11 cellular contexts compared by ENCODE assay signal in the genomic region with DNA sequence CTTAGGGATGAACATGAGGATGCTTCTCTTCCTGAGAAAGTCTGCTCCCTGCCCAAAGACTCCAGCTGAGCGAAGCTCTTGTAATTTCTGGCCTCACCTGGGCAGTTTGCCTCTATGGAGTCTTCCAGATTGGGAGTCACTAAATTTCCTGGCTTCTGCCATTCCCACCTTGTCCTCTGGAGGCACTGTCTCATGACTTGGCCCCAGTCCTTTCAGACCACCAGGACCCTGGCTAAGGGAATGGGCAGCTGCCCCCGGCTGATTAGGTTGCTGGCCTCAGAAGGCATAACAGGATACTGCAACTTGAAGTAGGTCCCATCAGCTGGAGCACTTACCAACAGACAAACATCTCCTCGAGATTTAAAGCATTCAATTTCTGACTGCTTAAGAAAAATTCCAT.
DNase-seq lines count a peak whose midpoint lies in the region; ATAC-seq and TF ChIP-seq lines count a peak whose summit lies in the region.
"Had no signal": no experiment of that assay in that cellular context is flagged by ENCODE, and none has a peak within 500 bp of the region (broad histone marks: within the 10 kb centered on the region; RNA-seq: fewer than 3 reads in every experiment).

No MANE protein-coding gene starts in this region.

- H3K27ac Mint-ChIP-seq in nephron: peak overlapping the region; percentile 34 to 67 (median 41)

- DNase-seq in ELR (ENCODE audit: low read depth) (peak; percentile 14), mammary epithelial cell (no peak), ascending aorta (ENCODE audit: low spot score in 2 of 2) (no peak), aorta (no peak), NCI-H2029 treated with DMSO at 0.1 percent for 48 hours (lab: John Stamatoyannopoulos, UW) (no peak)
- DNase-seq in effector CD4-positive, alpha-beta T cell: no peak
- DNase-seq: effector CD8-positive, alpha-beta T cell; left colon; NCI-H2029 had no signal

- in situ Hi-C loops in mammary epithelial cell (cut with MboI; ENCODE audit: low sequenced_read_pairs in 2 of 2): no loop called here

- H3K9me3 ChIP-seq in mammary epithelial cell (replicated peaks; ENCODE audit: insufficient read depth, low read length) (no peaks in the 10 kb centered on the region), ascending aorta (no peaks in the 10 kb centered on the region), aorta (ENCODE audit: control insufficient read depth, low read length) (no peaks in the 10 kb centered on the region)

- H3K4me2 ChIP-seq in KMS-11 (no peak overlapping the region), mammary epithelial cell (ENCODE audit: insufficient read depth, low read depth, low read length) (no peak overlapping the region)

- peaks cover 6% of the 10 kb centered on the region for H3K27me3 Mint-ChIP-seq in nephron (ENCODE audit: low read depth)

- TF ChIP-seq CTCF in KMS-11 (conservative IDR thresholded peaks at IDR 0.05; ENCODE audit: low read depth, low read length) (peak; percentile 47), mammary epithelial cell (conservative IDR thresholded peaks at IDR 0.05 in 1 of 2, IDR thresholded peaks at IDR 0.05 in 1 of 2; ENCODE audit: extremely low read depth in 1 of 2, insufficient read depth in 1 of 2, low read depth in 1 of 2, low read length in 2 of 2) (peak; percentile 39 to 43), nephron (IDR thresholded peaks at IDR 0.05; ENCODE audit: unreplicated experiment in 3 of 3) (peak; percentile 28 to 45 (median 40)), ascending aorta (IDR thresholded peaks at IDR 0.05) (no peak)

- BruUV-seq in mammary epithelial cell (replicated peaks; lab: Mats Ljungman, UMichigan): no TSS peak

- H4K20me1 ChIP-seq in KMS-11 (ENCODE audit: insufficient read depth) (no peaks in the 10 kb centered on the region), mammary epithelial cell (ENCODE audit: insufficient read depth, low read length) (no peaks in the 10 kb centered on the region)

- H3K27ac ChIP-seq in KMS-11 (no peak overlapping the region), mammary epithelial cell (ENCODE audit: insufficient read depth, low read depth, low read length) (no peak overlapping the region), ascending aorta (no peak overlapping the region), aorta (ENCODE audit: low read depth in 1 of 2, low read length in 2 of 2) (no peak overlapping the region)

- H3K4me1 Mint-ChIP-seq in nephron: peaks cover 60% of the 10 kb centered on the region

- H3K9ac ChIP-seq in KMS-11: no peak overlapping the region
- H3K9ac ChIP-seq in mammary epithelial cell (ENCODE audit: insufficient read depth, low read length): no peak overlapping the region

- H3K27me3 ChIP-seq in KMS-11 (ENCODE audit: insufficient read depth, low read depth): no peaks in the 10 kb centered on the region
- H3K27me3 ChIP-seq in mammary epithelial cell (ENCODE audit: insufficient read depth, low read length): no peaks in the 10 kb centered on the region
- H3K27me3 ChIP-seq in ascending aorta: no peaks in the 10 kb centered on the region
- no peaks in the 10 kb centered on the region for H3K27me3 ChIP-seq in aorta (ENCODE audit: control insufficient read depth in 1 of 2, insufficient read depth in 2 of 2, low read length in 1 of 2)

- no peaks in the 10 kb centered on the region for H3K36me3 ChIP-seq in KMS-11 (ENCODE audit: insufficient read depth)
- no peaks in the 10 kb centered on the region for H3K36me3 ChIP-seq in mammary epithelial cell (ENCODE audit: insufficient read depth, low read length)
- H3K36me3 ChIP-seq in ascending aorta: no peaks in the 10 kb centered on the region
- no peaks in the 10 kb centered on the region for H3K36me3 ChIP-seq in aorta (ENCODE audit: control insufficient read depth in 1 of 2, insufficient read depth in 2 of 2, low read length in 1 of 2)

- H3K4me3 ChIP-seq in KMS-11 (IDR thresholded peaks at IDR 0.05; ENCODE audit: insufficient read depth, low read depth, low read length): no peak overlapping the region
- H3K4me3 ChIP-seq in mammary epithelial cell (replicated peaks in 1 of 3; ENCODE audit: insufficient read depth in 1 of 3, low read depth in 2 of 3, low read length in 3 of 3): no peak overlapping the region
- H3K4me3 ChIP-seq in ascending aorta: no peak overlapping the region
- no peak overlapping the region for H3K4me3 ChIP-seq in aorta (ENCODE audit: low read length in 2 of 2)

- dilution Hi-C loops in mammary epithelial cell (cut with HindIII; ENCODE audit: low sequenced_read_pairs): no loop called here

- H3K4me1 ChIP-seq in KMS-11 (ENCODE audit: low read depth, poor library complexity, severe bottlenecking) (no peaks in the 10 kb centered on the region), mammary epithelial cell (ENCODE audit: insufficient read depth, low read length) (peaks cover 27% of the 10 kb centered on the region), ascending aorta (no peaks in the 10 kb centered on the region), aorta (ENCODE audit: control insufficient read depth in 1 of 2, insufficient read depth in 2 of 2, low read length in 2 of 2) (no peaks in the 10 kb centered on the region)

- H3K4me3 Mint-ChIP-seq in nephron: no peak overlapping the region

- H2AFZ ChIP-seq in KMS-11 (ENCODE audit: low read depth) (no peak overlapping the region), mammary epithelial cell (ENCODE audit: low read depth, low read length) (no peak overlapping the region)

- peaks cover 13% of the 10 kb centered on the region for H3K9me3 Mint-ChIP-seq in nephron

- 59% methylated on average over 3 of the region's 3 CpGs for WGBS in mammary epithelial cell (ENCODE audit: low coverage, missing lambda C conversion rate)
- 36 to 48% methylated on average over 3 of the region's 3 CpGs for WGBS in aorta, 2 donors

- intact Hi-C loops in mammary epithelial cell (cut with micrococcal nuclease) (no loop called here), ascending aorta (cut with DNase I) (no loop called here), aorta (cut with DNase I) (no loop called here)

- CTCF ChIA-PET in mammary epithelial cell (lab: Charles Lee; ENCODE audit: low non-redundant PET): no interaction called here

- ATAC-seq in aorta (ENCODE audit: low FRiP score): no peak
- ATAC-seq: left colon had no signal

- H3K79me2 ChIP-seq in KMS-11 (ENCODE audit: insufficient read depth, low read depth) (no peaks in the 10 kb centered on the region), mammary epithelial cell (ENCODE audit: insufficient read depth, low read length) (no peaks in the 10 kb centered on the region)

- H3K36me3 Mint-ChIP-seq in nephron (ENCODE audit: low read depth): no peaks in the 10 kb centered on the region

Comparison
In these comparisons a context has a peak if more than half of its experiments do, and no peak if none do; other contexts are left out.
1. CTCF ChIP-seq: peak in KMS-11 (single experiment), mammary epithelial cell (2 of 2) and nephron (3 of 3); none in ascending aorta (0 of 3).